In genomic region chr20:39785252-39785917, GRCh38 we compare ENCODE assay signal across 16 cellular contexts.
A peak's percentile ranks its signal among the peaks of the same experiment; 100 is the strongest.
DNase-seq lines count a peak whose midpoint lies in the region; FAIRE-seq and TF ChIP-seq lines count a peak whose summit lies in the region.
"Had no signal": no experiment of that assay in that cellular context is flagged by ENCODE, and none has a peak within 500 bp of the region (broad histone marks: within the 10 kb centered on the region; RNA-seq: fewer than 3 reads in every experiment).

No MANE protein-coding gene starts in this region.

- H3K27me3 ChIP-seq in ascending aorta, result no peaks in the 10 kb centered on the region
- H3K27me3 ChIP-seq: Peyer's patch had no signal

- peak; percentile 74 for FAIRE-seq in GM19239 (lab: Jason Lieb, UNC)

- H3K9me3 ChIP-seq in ascending aorta, result no peaks in the 10 kb centered on the region
- H3K9me3 ChIP-seq: Peyer's patch had no signal

- H3K27ac ChIP-seq in ascending aorta, result peak overlapping the region; percentile 53 to 57
- H3K27ac ChIP-seq: GM23248, Peyer's patch had no signal

- no peak for TF ChIP-seq CTCF in ascending aorta (IDR thresholded peaks at IDR 0.05)

- no peaks in the 10 kb centered on the region for H3K36me3 ChIP-seq in ascending aorta
- H3K36me3 ChIP-seq: Peyer's patch had no signal

- DNase-seq in GM19239 (ENCODE audit: insufficient read length, low spot score) (no peak), ascending aorta (ENCODE audit: low spot score in 2 of 2) (no peak), left kidney (ENCODE audit: low read depth, low spot score) (peak; percentile 52), renal cortical epithelial cell (ENCODE audit: low read depth) (peak; percentile 3), NCI-H1092 (lab: John Stamatoyannopoulos, UW) (no peak), NCI-H446 (lab: John Stamatoyannopoulos, UW) (no peak), islet precursor cell (no peak), KG1 (lab: John Stamatoyannopoulos, UW) (no peak)
- DNase-seq: C1 segment of cervical spinal cord, MM.1S, NCI-H1105 treated with DMSO at 0.1 percent for 48 hours, NCI-H187 treated with DMSO at 0.1 percent for 48 hours, NCI-H774, Peyer's patch, SHP77 treated with DMSO at 0.1 percent for 48 hours had no signal

- peaks cover 0 to 4% of the 10 kb centered on the region in 2 donors for H3K4me1 ChIP-seq in ascending aorta
- H3K4me1 ChIP-seq: Peyer's patch had no signal

- H3K4me3 ChIP-seq in ascending aorta, result no peak overlapping the region
- H3K4me3 ChIP-seq: GM23248, Peyer's patch had no signal

- intact Hi-C loops in ascending aorta (cut with DNase I), result no loop called here

Comparison
In these comparisons a context has a peak if more than half of its experiments do, and no peak if none do; other contexts are left out.
1. DNase-seq: peak in left kidney (single experiment) and renal cortical epithelial cell (single experiment); none in GM19239 (single experiment), ascending aorta (0 of 2), NCI-H1092 (single experiment), NCI-H446 (0 of 2), islet precursor cell (single experiment) and KG1 (single experiment).